ENCODE assay signal across 1 cellular context in the genomic region with DNA sequence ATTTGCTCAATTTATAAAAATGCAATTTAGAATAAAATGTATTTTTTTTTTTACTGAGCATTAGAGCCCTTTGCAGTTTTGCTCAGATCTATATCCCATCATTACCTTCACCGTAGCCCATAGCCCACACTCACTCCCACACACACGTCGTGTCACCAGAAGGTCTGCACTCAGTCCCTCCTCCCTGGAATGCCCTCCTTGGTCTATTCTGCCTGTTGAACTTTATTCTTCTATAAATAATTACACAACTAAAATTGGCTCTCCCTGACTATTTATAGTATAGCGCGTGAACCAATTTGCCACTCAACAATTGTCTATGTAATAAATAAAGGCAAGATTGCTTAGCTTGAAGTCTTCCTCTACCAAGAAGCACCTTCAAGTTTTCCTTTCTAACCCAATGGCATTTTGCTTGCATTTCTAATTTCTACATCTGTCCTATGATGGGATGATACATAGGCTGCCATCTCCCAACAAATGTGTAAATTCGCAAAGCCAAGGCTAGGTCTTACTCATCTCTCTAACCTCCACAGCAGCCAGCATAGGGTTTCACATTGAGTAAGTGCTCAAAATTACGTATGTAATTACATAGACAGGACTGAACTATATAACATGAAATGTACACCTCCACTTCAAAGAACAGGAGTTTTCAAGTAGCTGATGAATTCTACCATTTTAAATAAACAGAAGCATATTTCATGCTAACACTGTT.
TF ChIP-seq lines count a peak whose summit lies in the region.

No MANE protein-coding gene starts in this region.

TF ChIP-seq in GM12878, 131 proteins besides CTCF, POLR2A, EP300 and RAD21 (continued from another document):
- TF ChIP-seq, protein P1, sequence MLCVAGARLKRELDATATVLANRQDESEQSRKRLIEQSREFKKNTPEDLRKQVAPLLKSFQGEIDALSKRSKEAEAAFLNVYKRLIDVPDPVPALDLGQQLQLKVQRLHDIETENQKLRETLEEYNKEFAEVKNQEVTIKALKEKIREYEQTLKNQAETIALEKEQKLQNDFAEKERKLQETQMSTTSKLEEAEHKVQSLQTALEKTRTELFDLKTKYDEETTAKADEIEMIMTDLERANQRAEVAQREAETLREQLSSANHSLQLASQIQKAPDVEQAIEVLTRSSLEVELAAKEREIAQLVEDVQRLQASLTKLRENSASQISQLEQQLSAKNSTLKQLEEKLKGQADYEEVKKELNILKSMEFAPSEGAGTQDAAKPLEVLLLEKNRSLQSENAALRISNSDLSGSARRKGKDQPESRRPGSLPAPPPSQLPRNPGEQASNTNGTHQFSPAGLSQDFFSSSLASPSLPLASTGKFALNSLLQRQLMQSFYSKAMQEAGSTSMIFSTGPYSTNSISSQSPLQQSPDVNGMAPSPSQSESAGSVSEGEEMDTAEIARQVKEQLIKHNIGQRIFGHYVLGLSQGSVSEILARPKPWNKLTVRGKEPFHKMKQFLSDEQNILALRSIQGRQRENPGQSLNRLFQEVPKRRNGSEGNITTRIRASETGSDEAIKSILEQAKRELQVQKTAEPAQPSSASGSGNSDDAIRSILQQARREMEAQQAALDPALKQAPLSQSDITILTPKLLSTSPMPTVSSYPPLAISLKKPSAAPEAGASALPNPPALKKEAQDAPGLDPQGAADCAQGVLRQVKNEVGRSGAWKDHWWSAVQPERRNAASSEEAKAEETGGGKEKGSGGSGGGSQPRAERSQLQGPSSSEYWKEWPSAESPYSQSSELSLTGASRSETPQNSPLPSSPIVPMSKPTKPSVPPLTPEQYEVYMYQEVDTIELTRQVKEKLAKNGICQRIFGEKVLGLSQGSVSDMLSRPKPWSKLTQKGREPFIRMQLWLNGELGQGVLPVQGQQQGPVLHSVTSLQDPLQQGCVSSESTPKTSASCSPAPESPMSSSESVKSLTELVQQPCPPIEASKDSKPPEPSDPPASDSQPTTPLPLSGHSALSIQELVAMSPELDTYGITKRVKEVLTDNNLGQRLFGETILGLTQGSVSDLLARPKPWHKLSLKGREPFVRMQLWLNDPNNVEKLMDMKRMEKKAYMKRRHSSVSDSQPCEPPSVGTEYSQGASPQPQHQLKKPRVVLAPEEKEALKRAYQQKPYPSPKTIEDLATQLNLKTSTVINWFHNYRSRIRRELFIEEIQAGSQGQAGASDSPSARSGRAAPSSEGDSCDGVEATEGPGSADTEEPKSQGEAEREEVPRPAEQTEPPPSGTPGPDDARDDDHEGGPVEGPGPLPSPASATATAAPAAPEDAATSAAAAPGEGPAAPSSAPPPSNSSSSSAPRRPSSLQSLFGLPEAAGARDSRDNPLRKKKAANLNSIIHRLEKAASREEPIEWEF (IDR thresholded peaks at IDR 0.05; ENCODE audit: insufficient replicate concordance, low read depth, low read length) = no peak
- peak; percentile 56 for TF ChIP-seq RUNX3 (IDR thresholded peaks at IDR 0.05; ENCODE audit: low read length)
- 0 out of 2 replicates have a peak, but pooled peaks have one; percentile 16 for TF ChIP-seq EED (IDR thresholded peaks at IDR 0.05; ENCODE audit: low read depth)
- TF ChIP-seq CREB1 (IDR thresholded peaks at IDR 0.05; ENCODE audit: low read depth) = 0 out of 2 replicates have a peak, but pooled peaks have one; percentile 18
- TF ChIP-seq, protein P2, sequence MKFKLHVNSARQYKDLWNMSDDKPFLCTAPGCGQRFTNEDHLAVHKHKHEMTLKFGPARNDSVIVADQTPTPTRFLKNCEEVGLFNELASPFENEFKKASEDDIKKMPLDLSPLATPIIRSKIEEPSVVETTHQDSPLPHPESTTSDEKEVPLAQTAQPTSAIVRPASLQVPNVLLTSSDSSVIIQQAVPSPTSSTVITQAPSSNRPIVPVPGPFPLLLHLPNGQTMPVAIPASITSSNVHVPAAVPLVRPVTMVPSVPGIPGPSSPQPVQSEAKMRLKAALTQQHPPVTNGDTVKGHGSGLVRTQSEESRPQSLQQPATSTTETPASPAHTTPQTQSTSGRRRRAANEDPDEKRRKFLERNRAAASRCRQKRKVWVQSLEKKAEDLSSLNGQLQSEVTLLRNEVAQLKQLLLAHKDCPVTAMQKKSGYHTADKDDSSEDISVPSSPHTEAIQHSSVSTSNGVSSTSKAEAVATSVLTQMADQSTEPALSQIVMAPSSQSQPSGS (IDR thresholded peaks at IDR 0.05; ENCODE audit: low read length) = 0 out of 2 replicates have a peak, but pooled peaks have one; percentile 62
- 0 out of 2 replicates have a peak, but pooled peaks have one; percentile 30 for TF ChIP-seq IRF4 (IDR thresholded peaks at IDR 0.05; ENCODE audit: low read depth, low read length)
